12 cellular contexts compared by ENCODE assay signal in the genomic region with DNA sequence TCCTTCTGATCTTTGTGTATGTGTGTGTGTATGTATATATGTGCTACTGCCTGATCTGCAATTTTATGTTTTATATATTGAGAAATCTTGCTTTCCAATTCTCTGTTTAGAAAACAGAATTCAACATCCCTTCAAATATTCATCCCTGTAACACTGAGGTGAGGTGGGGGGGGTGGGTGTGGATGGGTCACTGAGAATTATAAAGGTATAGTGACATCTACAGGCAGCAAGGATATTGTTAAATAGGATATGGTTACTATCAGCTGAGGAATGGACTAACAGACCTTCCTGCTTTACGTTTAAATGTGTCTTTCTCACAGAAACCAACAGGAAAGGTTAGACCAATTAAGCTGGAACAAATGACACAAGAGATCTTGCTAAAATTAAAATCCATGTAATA. TPM values are rescaled to one million over a fixed set of nuclear protein-coding genes. Genes with fewer than 3 reads are reported as not detected.
DNase-seq lines count a peak whose midpoint lies in the region; ATAC-seq, FAIRE-seq and TF ChIP-seq lines count a peak whose summit lies in the region.
"Had no signal": no experiment of that assay in that cellular context is flagged by ENCODE, and none has a peak within 500 bp of the region (broad histone marks: within the 10 kb centered on the region; RNA-seq: fewer than 3 reads in every experiment).

No MANE protein-coding gene starts in this region.

- no peaks in the 10 kb centered on the region for H3K27me3 Mint-ChIP-seq in HFFc6 (ENCODE audit: insufficient read depth)
- peaks cover 1% of the 10 kb centered on the region for H3K27me3 Mint-ChIP-seq in activated naive CD8-positive, alpha-beta T cell treated with anti-CD3 and anti-CD28 coated beads, Interleukin-2, amount 50 U/mL, for 24 hours
- H3K27me3 Mint-ChIP-seq: activated CD4-positive, alpha-beta T cell treated with anti-CD3 and anti-CD28 coated beads, Interleukin-2, amount 10 ng/mL, durations not matched to agents 24 days and 14 days had no signal

- no peak overlapping the region for H3K27ac Mint-ChIP-seq in HFFc6
- H3K27ac Mint-ChIP-seq in activated naive CD8-positive, alpha-beta T cell treated with anti-CD3 and anti-CD28 coated beads, Interleukin-2, amount 50 U/mL, for 24 hours: no peak overlapping the region
- H3K27ac Mint-ChIP-seq: activated CD4-positive, alpha-beta T cell treated with anti-CD3 and anti-CD28 coated beads, Interleukin-2, amount 10 ng/mL, durations not matched to agents 24 days and 14 days had no signal

- no peaks in the 10 kb centered on the region for H3K36me3 Mint-ChIP-seq in HFFc6 (ENCODE audit: low read depth)
- H3K36me3 Mint-ChIP-seq in activated naive CD8-positive, alpha-beta T cell treated with anti-CD3 and anti-CD28 coated beads, Interleukin-2, amount 50 U/mL, for 24 hours (ENCODE audit: low read depth): no peaks in the 10 kb centered on the region

- peak; percentile 25 for FAIRE-seq in kidney (lab: Jason Lieb, UNC)

- peak; percentile 2 for DNase-seq in ELR (ENCODE audit: low read depth)
- peak; percentile 4 for DNase-seq in HFFc6
- peak; percentile 28 for DNase-seq in RWPE1 (ENCODE audit: low spot score)
- DNase-seq in kidney: no peak
- DNase-seq in head of caudate nucleus: no peak
- no peak for DNase-seq in RPMI8226
- DNase-seq in activated naive CD8-positive, alpha-beta T cell treated with anti-CD3 and anti-CD28 coated beads, Interleukin-2, amount 50 U/mL, for 24 hours: no peak
- DNase-seq in cerebellar cortex (ENCODE audit: low spot score): no peak
- DNase-seq: activated CD4-positive, alpha-beta T cell treated with anti-CD3 and anti-CD28 coated beads, Interleukin-2, amount 10 ng/mL, durations not matched to agents 24 days and 14 days; NCI-H187 treated with DMSO at 0.1 percent for 48 hours had no signal

- no peaks in the 10 kb centered on the region for H3K4me1 ChIP-seq in kidney (ENCODE audit: control insufficient read depth in 1 of 2, insufficient read depth in 1 of 2, low read depth in 1 of 2, low read length in 2 of 2)
- H3K4me1 ChIP-seq: ascending aorta had no signal

- no peaks in the 10 kb centered on the region for H3K9me3 Mint-ChIP-seq in HFFc6
- H3K9me3 Mint-ChIP-seq in activated naive CD8-positive, alpha-beta T cell treated with anti-CD3 and anti-CD28 coated beads, Interleukin-2, amount 50 U/mL, for 24 hours: no peaks in the 10 kb centered on the region
- H3K9me3 Mint-ChIP-seq: activated CD4-positive, alpha-beta T cell treated with anti-CD3 and anti-CD28 coated beads, Interleukin-2, amount 10 ng/mL, durations not matched to agents 24 days and 14 days had no signal

- H3K9ac ChIP-seq in kidney (ENCODE audit: low read length in 2 of 2): no peak overlapping the region

- no peak for ATAC-seq in activated naive CD8-positive, alpha-beta T cell treated with anti-CD3 and anti-CD28 coated beads, Interleukin-2, amount 50 U/mL, for 24 hours

- POLR2A ChIA-PET in RWPE1 (lab: Yijun Ruan, JAX; ENCODE audit: low non-redundant PET): no interaction called here

- intact Hi-C loops in kidney (cut with DNase I): no loop called here
- intact Hi-C loops in head of caudate nucleus (cut with DNase I): no loop called here

- H3K4me3 ChIP-seq in kidney (ENCODE audit: low read length in 2 of 2): no peak overlapping the region
- H3K4me3 ChIP-seq: ascending aorta had no signal

- H3K9me3 ChIP-seq in kidney (ENCODE audit: control insufficient read depth in 1 of 2, low read length in 2 of 2): no peaks in the 10 kb centered on the region
- H3K9me3 ChIP-seq: ascending aorta had no signal

- no peaks in the 10 kb centered on the region for H3K36me3 ChIP-seq in kidney (ENCODE audit: control insufficient read depth in 1 of 2, insufficient read depth in 2 of 2, low read length in 2 of 2)
- H3K36me3 ChIP-seq: ascending aorta had no signal

- no peaks in the 10 kb centered on the region for H3K4me1 Mint-ChIP-seq in HFFc6 (ENCODE audit: low read depth)
- H3K4me1 Mint-ChIP-seq in activated naive CD8-positive, alpha-beta T cell treated with anti-CD3 and anti-CD28 coated beads, Interleukin-2, amount 50 U/mL, for 24 hours: no peaks in the 10 kb centered on the region
- H3K4me1 Mint-ChIP-seq: activated CD4-positive, alpha-beta T cell treated with anti-CD3 and anti-CD28 coated beads, Interleukin-2, amount 10 ng/mL, durations not matched to agents 24 days and 14 days had no signal

- H3K27ac ChIP-seq in RWPE1 (no peak overlapping the region), kidney (ENCODE audit: low read depth in 2 of 2, low read length in 2 of 2) (no peak overlapping the region)
- H3K27ac ChIP-seq: ascending aorta had no signal

- CTCF ChIA-PET in RWPE1 (lab: Yijun Ruan, JAX): interaction anchor here (0.7 kb wide), 1 partner anchor 46 kb away, joined by 3 read pairs; no protein-coding TSS in a partner anchor

- no peak overlapping the region for H3K4me3 Mint-ChIP-seq in HFFc6
- H3K4me3 Mint-ChIP-seq in activated naive CD8-positive, alpha-beta T cell treated with anti-CD3 and anti-CD28 coated beads, Interleukin-2, amount 50 U/mL, for 24 hours: no peak overlapping the region
- H3K4me3 Mint-ChIP-seq: activated CD4-positive, alpha-beta T cell treated with anti-CD3 and anti-CD28 coated beads, Interleukin-2, amount 10 ng/mL, durations not matched to agents 24 days and 14 days had no signal

- peak; percentile 49; the same call in 1 of the 2 replicates for TF ChIP-seq CTCF in HFFc6 (IDR thresholded peaks at IDR 0.05)
- TF ChIP-seq CTCF in RWPE1 (conservative IDR thresholded peaks at IDR 0.05; ENCODE audit: low read depth): no peak
- no peak for TF ChIP-seq CTCF in kidney (IDR thresholded peaks at IDR 0.05; ENCODE audit: borderline replicate concordance, extremely low read depth, insufficient read depth)

RNA-seq across cellular contexts. Expression of gene MAGEB2, which starts 19.0 kb away (rescaled TPM):
- not detected for total RNA-seq in HFFc6 (2021; fragmentation: NEBNext Ultra II Directional; extraction: Animal tissue kit (Norgen Biotek cat#: 25700))
- total RNA-seq in kidney: 0.16 TPM
- polyA plus RNA-seq in kidney (ENCODE audit: insufficient read depth, low read depth, low replicate concordance): not detected
- total RNA-seq: activated CD4-positive, alpha-beta T cell treated with anti-CD3 and anti-CD28 coated beads, Interleukin-2, amount 10 ng/mL, durations not matched to agents 24 days and 14 days; ascending aorta; pulmonary artery endothelial cell had no signal

RNA-seq across cellular contexts. Expression of gene MAGEB3, which starts 34.1 kb away (rescaled TPM):
- not detected for total RNA-seq in HFFc6 (2021; fragmentation: NEBNext Ultra II Directional; extraction: Animal tissue kit (Norgen Biotek cat#: 25700))
- total RNA-seq in kidney: not detected
- polyA plus RNA-seq in kidney (ENCODE audit: insufficient read depth, low read depth, low replicate concordance): not detected
- total RNA-seq: activated CD4-positive, alpha-beta T cell treated with anti-CD3 and anti-CD28 coated beads, Interleukin-2, amount 10 ng/mL, durations not matched to agents 24 days and 14 days; ascending aorta; pulmonary artery endothelial cell had no signal

RNA-seq across cellular contexts. Expression of gene MAGEB4, which starts 45.5 kb away (rescaled TPM):
- not detected for total RNA-seq in HFFc6 (2021; fragmentation: NEBNext Ultra II Directional; extraction: Animal tissue kit (Norgen Biotek cat#: 25700))
- not detected for total RNA-seq in kidney
- not detected for polyA plus RNA-seq in kidney (ENCODE audit: insufficient read depth, low read depth, low replicate concordance)
- total RNA-seq: activated CD4-positive, alpha-beta T cell treated with anti-CD3 and anti-CD28 coated beads, Interleukin-2, amount 10 ng/mL, durations not matched to agents 24 days and 14 days; ascending aorta; pulmonary artery endothelial cell had no signal

RNA-seq across cellular contexts. Expression of gene MAGEB1, which starts 50.6 kb away (rescaled TPM):
- not detected for total RNA-seq in HFFc6 (2021; fragmentation: NEBNext Ultra II Directional; extraction: Animal tissue kit (Norgen Biotek cat#: 25700))
- not detected for total RNA-seq in kidney
- polyA plus RNA-seq in kidney (ENCODE audit: insufficient read depth, low read depth, low replicate concordance): not detected
- total RNA-seq: activated CD4-positive, alpha-beta T cell treated with anti-CD3 and anti-CD28 coated beads, Interleukin-2, amount 10 ng/mL, durations not matched to agents 24 days and 14 days; ascending aorta; pulmonary artery endothelial cell had no signal

Comparison
In these comparisons a context has a peak if more than half of its experiments do, and no peak if none do; other contexts are left out.
1. DNase-seq: peak in ELR (single experiment), HFFc6 (single experiment) and RWPE1 (single experiment); none in kidney (single experiment), head of caudate nucleus (0 of 42), RPMI8226 (single experiment), activated naive CD8-positive, alpha-beta T cell treated with anti-CD3 and anti-CD28 coated beads, Interleukin-2, amount 50 U/mL, for 24 hours (single experiment) and cerebellar cortex (single experiment).